30 cellular contexts compared by ENCODE assay signal in genomic region chr11:116257871-116258270, GRCh38.
"Had no signal": no experiment of that assay in that cellular context is flagged by ENCODE, and none has a peak within 500 bp of the region (broad histone marks: within the 10 kb centered on the region; RNA-seq: fewer than 3 reads in every experiment).

No MANE protein-coding gene starts in this region.

- DNase-seq: activated B cell treated with CpG ODN at 0.5 μM for 24 hours; activated CD4-positive, alpha-beta memory T cell treated with anti-CD3 and anti-CD28 coated beads for 36 hours; activated CD4-positive, alpha-beta T cell treated with anti-CD3 and anti-CD28 coated beads for 4 hours; activated CD4-positive, alpha-beta T cell treated with anti-CD3 and anti-CD28 coated beads, Interleukin-2, amount 10 ng/mL, durations not matched to agents 24 days and 14 days; activated CD4-positive, alpha-beta T cell treated with anti-CD3 and anti-CD28 coated beads, Interleukin-2, amount 50 U/mL, for 1 hour; activated CD4-positive, alpha-beta T cell treated with anti-CD3 and anti-CD28 coated beads, Interleukin-2, amount 50 U/mL, for 4 hours; activated CD4-positive, CD25-positive, alpha-beta regulatory T cell treated with anti-CD3 and anti-CD28 coated beads, Interleukin-2, amount 50 U/mL, for 72 hours; activated CD8-positive, alpha-beta memory T cell treated with anti-CD3 and anti-CD28 coated beads, Interleukin-2, amount 50 U/mL, for 4 hours; activated CD8-positive, alpha-beta T cell treated with anti-CD3 and anti-CD28 coated beads for 36 hours; activated effector memory CD4-positive, alpha-beta T cell treated with anti-CD3 and anti-CD28 coated beads, Interleukin-2, amount 50 U/mL, for 16 hours; activated gamma-delta T cell treated with Interleukin-2 at 50 U/mL for 16 hours; activated naive CD4-positive, alpha-beta T cell; activated naive CD4-positive, alpha-beta T cell treated with anti-CD3 and anti-CD28 coated beads for 36 hours; activated naive CD4-positive, alpha-beta T cell treated with anti-CD3 and anti-CD28 coated beads, Interleukin-2, amount 50 U/mL, for 16 hours; activated naive CD8-positive, alpha-beta T cell treated with anti-CD3 and anti-CD28 coated beads for 36 hours; activated T-cell treated with anti-CD3 and anti-CD28 coated beads for 4 hours; activated T-cell treated with anti-CD3 and anti-CD28 coated beads, Interleukin-2, amount 50 U/mL, for 1 hour; activated T-cell treated with anti-CD3 and anti-CD28 coated beads, Interleukin-2, amount 50 U/mL, for 4 hours; activated T-cell treated with anti-CD3 and anti-CD28 coated beads, Interleukin-2, amount 50 U/mL, for 72 hours; adrenal gland; amniotic stem cell; aorta; body of pancreas; brain microvascular endothelial cell; cerebellar nuclear complex; T-cell; T-helper 17 cell; T1000 had no signal

- ATAC-seq: activated CD8-positive, alpha-beta T cell treated with anti-CD3 and anti-CD28 coated beads for 36 hours; activated naive CD4-positive, alpha-beta T cell treated with anti-CD3 and anti-CD28 coated beads, Interleukin-2, amount 50 U/mL, for 72 hours; activated T-cell treated with anti-CD3 and anti-CD28 coated beads, Interleukin-2, amount 50 U/mL, for 4 hours; activated T-cell treated with anti-CD3 and anti-CD28 coated beads, Interleukin-2, amount 50 U/mL, for 72 hours; activated T-helper 17 cell treated with anti-CD3 and anti-CD28 coated beads, Interleukin-2, amount 50 U/mL, for 72 hours; body of pancreas; T-cell; T-helper 17 cell had no signal
